Comparison of ENCODE assay signal across 10 cellular contexts in the genomic region with DNA sequence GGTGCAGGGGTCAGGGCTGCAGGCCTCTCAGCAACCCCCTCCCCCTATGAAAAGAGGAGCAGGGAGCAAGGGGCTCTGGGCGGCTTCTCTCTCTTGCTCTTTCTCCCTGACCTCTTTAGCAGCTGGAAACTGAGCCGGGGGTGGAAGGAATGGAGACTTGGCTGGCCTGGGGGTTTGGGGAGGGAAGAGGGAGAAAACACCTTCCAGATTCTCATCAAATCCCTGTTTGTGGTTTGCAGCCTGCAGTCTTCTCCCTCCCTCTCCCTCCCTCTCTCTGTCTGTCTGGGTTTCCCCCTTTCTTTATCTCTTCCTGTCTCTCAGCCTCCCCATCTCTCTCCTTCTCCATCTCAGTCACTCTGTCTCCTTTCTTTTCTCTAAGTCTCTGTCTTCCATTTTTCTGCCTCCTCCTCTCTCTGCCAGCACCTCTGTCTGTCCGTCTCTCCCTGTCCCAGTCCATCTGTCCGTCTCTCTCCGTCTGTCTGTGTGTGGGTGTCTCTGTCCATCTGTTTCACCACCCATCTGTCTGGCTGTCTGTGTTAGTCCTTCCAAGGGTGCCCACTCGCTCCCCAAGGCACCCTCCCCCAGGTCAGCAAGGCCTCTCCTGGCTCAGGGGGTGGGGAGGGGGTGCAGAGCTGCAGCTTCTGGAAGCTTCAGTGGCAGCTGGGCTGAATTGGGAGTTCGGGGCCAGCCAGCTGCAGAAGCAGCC. TPM values are rescaled to one million over a fixed set of nuclear protein-coding genes. Genes with fewer than 3 reads are reported as not detected.
A peak's percentile ranks its signal among the peaks of the same experiment; 100 is the strongest.
DNase-seq lines count a peak whose midpoint lies in the region; ATAC-seq and TF ChIP-seq lines count a peak whose summit lies in the region.
"Had no signal": no experiment of that assay in that cellular context is flagged by ENCODE, and none has a peak within 500 bp of the region (broad histone marks: within the 10 kb centered on the region; RNA-seq: fewer than 3 reads in every experiment).

No MANE protein-coding gene starts in this region.

- H3K27me3 Mint-ChIP-seq in activated T-cell treated with anti-CD3 and anti-CD28 coated beads, Interleukin-2, amount 50 U/mL, for 72 hours (ENCODE audit: low read depth), result no peaks in the 10 kb centered on the region
- no peaks in the 10 kb centered on the region for H3K27me3 Mint-ChIP-seq in activated naive CD8-positive, alpha-beta T cell treated with anti-CD3 and anti-CD28 coated beads, Interleukin-2, amount 10 ng/mL, durations not matched to agents 7 days and 5 days

- TF ChIP-seq CTCF in thoracic aorta (IDR thresholded peaks at IDR 0.05), result no peak

- H3K36me3 ChIP-seq in mesodermal cell (ENCODE audit: control insufficient read depth, insufficient read depth, low read length) (peaks cover 7% of the 10 kb centered on the region), thoracic aorta (no peaks in the 10 kb centered on the region)
- H3K36me3 ChIP-seq: neutrophil had no signal

- TF ChIP-seq POLR2A in erythroblast (IDR thresholded peaks at IDR 0.05; ENCODE audit: low read length), result no peak

- WGBS in mesodermal cell (ENCODE audit: insufficient coverage in 2 of 2), 2 experiments, result 89 to 93% methylated on average over 3 to 4 of the region's 7 CpGs

- H3K4me1 ChIP-seq in mesodermal cell (ENCODE audit: control insufficient read depth, insufficient read depth, low read length, poor library complexity, severe bottlenecking) (peaks cover 90% of the 10 kb centered on the region), thoracic aorta (ENCODE audit: control insufficient read depth in 1 of 2, low read depth in 2 of 2) (peaks cover 68 to 92% of the 10 kb centered on the region in 2 donors)

- H3K36me3 Mint-ChIP-seq in activated T-cell treated with anti-CD3 and anti-CD28 coated beads, Interleukin-2, amount 50 U/mL, for 72 hours (ENCODE audit: insufficient read depth in 2 of 2), result no peaks in the 10 kb centered on the region
- peaks cover 3% of the 10 kb centered on the region for H3K36me3 Mint-ChIP-seq in activated naive CD8-positive, alpha-beta T cell treated with anti-CD3 and anti-CD28 coated beads, Interleukin-2, amount 10 ng/mL, durations not matched to agents 7 days and 5 days

- H3K4me1 Mint-ChIP-seq in activated T-cell treated with anti-CD3 and anti-CD28 coated beads, Interleukin-2, amount 50 U/mL, for 72 hours (ENCODE audit: low read depth), result peaks cover 37% of the 10 kb centered on the region
- peaks cover 30% of the 10 kb centered on the region for H3K4me1 Mint-ChIP-seq in activated naive CD8-positive, alpha-beta T cell treated with anti-CD3 and anti-CD28 coated beads, Interleukin-2, amount 10 ng/mL, durations not matched to agents 7 days and 5 days

- no peaks in the 10 kb centered on the region for H3K9me3 ChIP-seq in mesodermal cell (ENCODE audit: control insufficient read depth, low read length)
- H3K9me3 ChIP-seq in thoracic aorta, result no peaks in the 10 kb centered on the region
- H3K9me3 ChIP-seq: neutrophil had no signal

- POLR2A ChIA-PET in activated naive CD8-positive, alpha-beta T cell treated with anti-CD3 and anti-CD28 coated beads, Interleukin-2, amount 10 ng/mL, durations not matched to agents 7 days and 5 days (lab: Charles Lee), result interaction anchor here (0.8 kb wide), 1 partner anchor 33 kb away, joined by 3 read pairs; no protein-coding TSS in a partner anchor

- H3K27ac Mint-ChIP-seq in activated T-cell treated with anti-CD3 and anti-CD28 coated beads, Interleukin-2, amount 50 U/mL, for 72 hours, result peak overlapping the region; percentile 35
- H3K27ac Mint-ChIP-seq in activated naive CD8-positive, alpha-beta T cell treated with anti-CD3 and anti-CD28 coated beads, Interleukin-2, amount 10 ng/mL, durations not matched to agents 7 days and 5 days, result peak overlapping the region; percentile 46

- H3K27me3 ChIP-seq in thoracic aorta (replicated peaks; ENCODE audit: insufficient read depth), result no peaks in the 10 kb centered on the region

- peak overlapping the region; percentile 40 to 55 for H3K4me3 Mint-ChIP-seq in activated T-cell treated with anti-CD3 and anti-CD28 coated beads, Interleukin-2, amount 50 U/mL, for 72 hours
- peak overlapping the region; percentile 17 for H3K4me3 Mint-ChIP-seq in activated naive CD8-positive, alpha-beta T cell treated with anti-CD3 and anti-CD28 coated beads, Interleukin-2, amount 10 ng/mL, durations not matched to agents 7 days and 5 days

- no peak for DNase-seq in activated T-cell treated with anti-CD3 and anti-CD28 coated beads, Interleukin-2, amount 50 U/mL, for 72 hours
- no peak for DNase-seq in activated T-cell treated with anti-CD3 and anti-CD28 coated beads, Interleukin-2, amount 50 U/mL, for 1 hour
- DNase-seq in activated naive CD8-positive, alpha-beta T cell treated with anti-CD3 and anti-CD28 coated beads, Interleukin-2, amount 10 ng/mL, durations not matched to agents 7 days and 5 days, result no peak
- DNase-seq in thoracic aorta (ENCODE audit: low spot score), result no peak
- DNase-seq in erythroblast (lab: John Stamatoyannopoulos, UW), result no peak
- no peak for DNase-seq in RPMI8226
- DNase-seq in H4 (ENCODE audit: low spot score), result no peak

- H3K27ac ChIP-seq in mesodermal cell (ENCODE audit: low read depth, low read length, severe bottlenecking) (peak overlapping the region; percentile 62), thoracic aorta (peak overlapping the region; percentile 81 to 93)
- H3K27ac ChIP-seq: neutrophil had no signal

- H3K9me3 Mint-ChIP-seq in activated T-cell treated with anti-CD3 and anti-CD28 coated beads, Interleukin-2, amount 50 U/mL, for 72 hours, result no peaks in the 10 kb centered on the region
- H3K9me3 Mint-ChIP-seq in activated naive CD8-positive, alpha-beta T cell treated with anti-CD3 and anti-CD28 coated beads, Interleukin-2, amount 10 ng/mL, durations not matched to agents 7 days and 5 days, result no peaks in the 10 kb centered on the region

- H3K4me3 ChIP-seq in mesodermal cell (ENCODE audit: extremely low read depth, insufficient read depth, low read length, poor library complexity, severe bottlenecking) (peak overlapping the region; percentile 7), thoracic aorta (peak overlapping the region; percentile 56)

- no peak for ATAC-seq in activated T-cell treated with anti-CD3 and anti-CD28 coated beads, Interleukin-2, amount 50 U/mL, for 72 hours (replicated peaks in 1 of 2)
- no peak for ATAC-seq in activated naive CD8-positive, alpha-beta T cell treated with anti-CD3 and anti-CD28 coated beads, Interleukin-2, amount 10 ng/mL, durations not matched to agents 7 days and 5 days (ENCODE audit: low read depth)
- no peak for ATAC-seq in thoracic aorta (ENCODE audit: insufficient number of reproducible peaks, low FRiP score, low read depth)

RNA-seq across cellular contexts. Expression of gene AHDC1, which starts 6.3 kb away (rescaled TPM):
- 1 to 10 TPM; 8.4 to 9.3 TPM for total RNA-seq in activated T-cell treated with anti-CD3 and anti-CD28 coated beads, Interleukin-2, amount 50 U/mL, for 72 hours
- 10 to 100 TPM; 21.6 to 22.2 TPM for total RNA-seq in activated naive CD8-positive, alpha-beta T cell treated with anti-CD3 and anti-CD28 coated beads, Interleukin-2, amount 10 ng/mL, durations not matched to agents 7 days and 5 days
- polyA plus RNA-seq in mesodermal cell (2013, experiment 1 of 2), result 44.6 TPM
- 35.0 TPM for polyA plus RNA-seq in mesodermal cell (2013, experiment 2 of 2)
- total RNA-seq in thoracic aorta, result 10 to 100 TPM; 38.3 to 55.4 TPM
- 2.0 and 3.6 TPM in 2 replicates for total RNA-seq in H4 (2014; rRNA removed; shearing (Covaris generic))

RNA-seq across cellular contexts. Expression of gene FGR, which starts 37.3 kb away (rescaled TPM):
- 1 to 10 TPM in 1 of 2 donors, under 1 TPM in 1; 0.62 to 2.1 TPM for total RNA-seq in activated T-cell treated with anti-CD3 and anti-CD28 coated beads, Interleukin-2, amount 50 U/mL, for 72 hours
- 1 to 10 TPM; 4.7 to 6.0 TPM for total RNA-seq in activated naive CD8-positive, alpha-beta T cell treated with anti-CD3 and anti-CD28 coated beads, Interleukin-2, amount 10 ng/mL, durations not matched to agents 7 days and 5 days
- polyA plus RNA-seq in mesodermal cell (2013, experiment 1 of 2), result not detected
- polyA plus RNA-seq in mesodermal cell (2013, experiment 2 of 2), result not detected
- 10 to 100 TPM; 17.0 to 21.5 TPM for total RNA-seq in thoracic aorta
- total RNA-seq in H4 (2014; rRNA removed; shearing (Covaris generic)), result not detected in 2 replicates
- total RNA-seq: fibroblast of villous mesenchyme had no signal
